Comparison of ENCODE assay signal across 1 cellular context in the genomic region with DNA sequence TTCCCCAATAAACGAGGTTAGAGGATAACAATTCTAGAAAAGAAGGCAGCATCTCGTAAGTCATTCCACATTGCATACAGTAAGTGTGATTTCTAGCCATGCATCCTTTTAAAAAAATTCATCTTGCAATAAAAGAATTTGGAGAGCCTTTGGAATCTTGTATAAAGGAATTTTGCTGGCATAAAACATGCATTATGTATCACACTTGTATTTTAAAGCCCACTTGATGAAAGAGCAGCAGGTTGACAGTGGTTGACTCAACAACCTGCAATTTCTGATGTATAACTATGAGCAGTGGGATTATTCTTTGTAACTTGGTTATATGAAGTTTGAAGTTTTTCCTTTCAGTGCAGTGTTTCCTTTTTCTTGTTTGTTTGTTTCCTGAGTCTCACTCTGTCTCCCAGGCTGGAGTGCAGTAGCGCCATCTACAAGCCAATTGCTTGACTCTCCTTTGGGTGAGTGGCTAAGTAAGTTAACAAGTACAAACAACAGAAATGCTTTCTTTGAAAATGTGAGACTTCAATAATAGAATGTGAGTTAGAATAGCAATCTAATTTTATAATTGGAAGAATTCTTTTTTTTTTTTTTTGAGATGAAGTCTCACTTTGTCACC.
TF ChIP-seq lines count a peak whose summit lies in the region.

No MANE protein-coding gene starts in this region.

TF ChIP-seq in SK-N-SH, 30 proteins besides CTCF, POLR2A, EP300 and RAD21 (continued from another document):
- 0 out of 2 replicates have a peak, but pooled peaks have one; percentile 5 for TF ChIP-seq FOSL2 (IDR thresholded peaks at IDR 0.05; ENCODE audit: borderline replicate concordance, low read depth)
TF ChIP-seq in SK-N-SH: peak in this region for 3.
